ENCODE assay signal across 9 cellular contexts in genomic region chr10:72329290-72330058, GRCh38. TPM values are rescaled to one million over a fixed set of nuclear protein-coding genes. Genes with fewer than 3 reads are reported as not detected.
DNase-seq lines count a peak whose midpoint lies in the region; ATAC-seq and TF ChIP-seq lines count a peak whose summit lies in the region.
"Had no signal": no experiment of that assay in that cellular context is flagged by ENCODE, and none has a peak within 500 bp of the region (broad histone marks: within the 10 kb centered on the region; RNA-seq: fewer than 3 reads in every experiment).

No MANE protein-coding gene starts in this region.

- H3K27me3 ChIP-seq in left ventricle myocardium inferior (ENCODE audit: low read depth) (no peaks in the 10 kb centered on the region), spleen (replicated peaks in 1 of 7) (no peaks in the 10 kb centered on the region)

- peak; percentile 52 for DNase-seq in DMS 273 (lab: John Stamatoyannopoulos, UW; ENCODE audit: unreplicated experiment)
- no peak for DNase-seq in DMS 273 treated with DMSO at 0.1 percent for 48 hours (lab: John Stamatoyannopoulos, UW)
- no peak for DNase-seq in T-helper 17 cell
- no peak for DNase-seq in left ventricle myocardium inferior
- peak; percentile 84 for DNase-seq in spleen
- no peak for DNase-seq in HCEC 1CT
- DNase-seq in AG08396 (ENCODE audit: low spot score) = no peak
- DNase-seq: NCI-H2029 had no signal

- no peak overlapping the region for H3K4me3 ChIP-seq in left ventricle myocardium inferior
- H3K4me3 ChIP-seq in spleen = peak overlapping the region in 1 of 8 donors; percentile 59

- no peaks in the 10 kb centered on the region for H3K27me3 Mint-ChIP-seq in T-helper 17 cell

- ATAC-seq in T-helper 17 cell = no peak
- no peak for ATAC-seq in HG03045 (IDR thresholded peaks at IDR 0.05; ENCODE audit: unreplicated experiment)

- H3K4me1 Mint-ChIP-seq in T-helper 17 cell = peaks cover 42% of the 10 kb centered on the region

- no peaks in the 10 kb centered on the region for H3K36me3 Mint-ChIP-seq in T-helper 17 cell (ENCODE audit: low read depth)

- TF ChIP-seq CTCF in left ventricle myocardium inferior (IDR thresholded peaks at IDR 0.05; ENCODE audit: borderline replicate concordance) = no peak
- TF ChIP-seq CTCF in spleen (IDR thresholded peaks at IDR 0.05 in 8 of 11, conservative IDR thresholded peaks at IDR 0.05 in 3 of 11) = no peak

- H3K27ac Mint-ChIP-seq in T-helper 17 cell = peak overlapping the region; percentile 97

- no peak for TF ChIP-seq POLR2A in spleen (IDR thresholded peaks at IDR 0.05)

- H3K9me3 ChIP-seq in T-helper 17 cell (ENCODE audit: control insufficient read depth, low read length, poor library complexity, severe bottlenecking) = no peaks in the 10 kb centered on the region
- no peaks in the 10 kb centered on the region for H3K9me3 ChIP-seq in left ventricle myocardium inferior (replicated peaks)
- H3K9me3 ChIP-seq in spleen = no peaks in the 10 kb centered on the region

- WGBS in spleen, 5 donors = 63 to 71% (median 69%) methylated on average over 7 to 11 of the region's 11 CpGs

- H3K27ac ChIP-seq in left ventricle myocardium inferior (replicated peaks) = peak overlapping the region; percentile 91
- peak overlapping the region; percentile 8 to 98 (median 87) for H3K27ac ChIP-seq in spleen

- intact Hi-C loops in left ventricle myocardium inferior (cut with micrococcal nuclease) = loop anchor here (10.0 kb wide), 3 partner anchors 55 to 205 kb away; partner anchors contain the start of gene DDIT4
- intact Hi-C loops in spleen (cut with DNase I; ENCODE audit: low total_unique reads) = no loop called here

- peaks cover 94% of the 10 kb centered on the region for H3K4me1 ChIP-seq in left ventricle myocardium inferior
- peaks cover 75 to 100% (median 95%) of the 10 kb centered on the region in 6 donors for H3K4me1 ChIP-seq in spleen

- peak overlapping the region; percentile 55 for H3K4me3 Mint-ChIP-seq in T-helper 17 cell

- peaks cover 3% of the 10 kb centered on the region for H3K36me3 ChIP-seq in left ventricle myocardium inferior
- H3K36me3 ChIP-seq in spleen = peaks cover 0 to 13% (median 0%) of the 10 kb centered on the region in 6 donors

RNA-seq across cellular contexts. Expression of gene DNAJB12, which starts 25.2 kb away (rescaled TPM):
- total RNA-seq in T-helper 17 cell (10 to 100 TPM; 32.7 to 42.9 TPM), left ventricle myocardium inferior (25.6 TPM), spleen (10 to 100 TPM; 32.7 to 55.4 (median 41.6) TPM)
- polyA plus RNA-seq in spleen = 10 to 100 TPM; 13.6 to 16.5 (median 14.3) TPM

RNA-seq across cellular contexts. Expression of gene DDIT4, which starts 55.8 kb away (rescaled TPM):
- total RNA-seq in T-helper 17 cell (100 to 1,000 TPM; 186 to 300 TPM), left ventricle myocardium inferior (66.3 TPM), spleen (100 to 1,000 TPM; 103 to 308 (median 249) TPM)
- 100 to 1,000 TPM in 2 of 3 donors, 10 to 100 TPM in 1; 99.3 to 247 (median 209) TPM for polyA plus RNA-seq in spleen

Comparison
In these comparisons a context has a peak if more than half of its experiments do, and no peak if none do; other contexts are left out.
1. DNase-seq: peak in DMS 273 (single experiment) and spleen (single experiment); none in DMS 273 treated with DMSO at 0.1 percent for 48 hours (single experiment), T-helper 17 cell (0 of 3), left ventricle myocardium inferior (single experiment), HCEC 1CT (single experiment) and AG08396 (single experiment).